ENCODE assay signal across 22 cellular contexts in the genomic region with DNA sequence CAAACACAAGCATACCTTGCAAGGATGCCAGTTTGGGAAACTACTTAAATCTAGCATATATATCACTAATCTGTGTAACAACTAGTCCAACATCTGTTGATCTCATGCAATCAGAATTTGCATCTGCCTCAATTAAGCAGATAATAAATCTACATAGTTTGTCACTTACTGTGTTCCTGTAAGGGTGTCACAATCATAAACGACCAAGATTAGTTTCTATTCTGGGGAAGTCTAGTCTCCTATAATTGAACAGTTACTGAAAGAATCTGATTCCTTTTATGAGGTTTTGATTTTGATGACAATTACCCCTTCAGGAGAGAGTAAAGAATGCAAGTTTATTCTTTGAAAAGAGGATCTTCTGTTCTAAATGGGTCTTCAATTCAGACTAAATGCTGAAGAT.
DNase-seq lines count a peak whose midpoint lies in the region; ATAC-seq and TF ChIP-seq lines count a peak whose summit lies in the region.
"Had no signal": no experiment of that assay in that cellular context is flagged by ENCODE, and none has a peak within 500 bp of the region (broad histone marks: within the 10 kb centered on the region; RNA-seq: fewer than 3 reads in every experiment).

No MANE protein-coding gene starts in this region.

- H3K27ac Mint-ChIP-seq in activated CD8-positive, alpha-beta T cell treated with anti-CD3 and anti-CD28 coated beads for 36 hours: no peak overlapping the region
- H3K27ac Mint-ChIP-seq in activated CD8-positive, alpha-beta T cell treated with anti-CD3 and anti-CD28 coated beads, Interleukin-2, amount 10 ng/mL, durations not matched to agents 7 days and 5 days: no peak overlapping the region
- no peak overlapping the region for H3K27ac Mint-ChIP-seq in stimulated activated effector memory CD8-positive, alpha-beta T cell treated with anti-CD3 and anti-CD28 coated beads, Interleukin-12 subunit alpha, Interleukin-12 subunit beta, amount 100 ng/mL, for 72 hours
- H3K27ac Mint-ChIP-seq: CD4-positive, alpha-beta memory T cell had no signal

- ATAC-seq in activated CD8-positive, alpha-beta T cell treated with anti-CD3 and anti-CD28 coated beads for 36 hours: peak; percentile 22
- ATAC-seq in activated CD8-positive, alpha-beta T cell treated with anti-CD3 and anti-CD28 coated beads, Interleukin-2, amount 10 ng/mL, durations not matched to agents 7 days and 5 days: no peak
- peak; percentile 12 for ATAC-seq in stimulated activated effector memory CD8-positive, alpha-beta T cell treated with anti-CD3 and anti-CD28 coated beads, Interleukin-12 subunit alpha, Interleukin-12 subunit beta, amount 100 ng/mL, for 72 hours
- no peak for ATAC-seq in GM21619 (IDR thresholded peaks at IDR 0.05; ENCODE audit: unreplicated experiment)
- ATAC-seq: Panc1 had no signal

- peaks cover 37% of the 10 kb centered on the region for H3K4me1 Mint-ChIP-seq in activated CD8-positive, alpha-beta T cell treated with anti-CD3 and anti-CD28 coated beads for 36 hours (ENCODE audit: low read depth)
- peaks cover 25% of the 10 kb centered on the region for H3K4me1 Mint-ChIP-seq in activated CD8-positive, alpha-beta T cell treated with anti-CD3 and anti-CD28 coated beads, Interleukin-2, amount 10 ng/mL, durations not matched to agents 7 days and 5 days (ENCODE audit: low read depth)
- peaks cover 3% of the 10 kb centered on the region for H3K4me1 Mint-ChIP-seq in stimulated activated effector memory CD8-positive, alpha-beta T cell treated with anti-CD3 and anti-CD28 coated beads, Interleukin-12 subunit alpha, Interleukin-12 subunit beta, amount 100 ng/mL, for 72 hours

- no peak overlapping the region for H3K4me3 Mint-ChIP-seq in activated CD8-positive, alpha-beta T cell treated with anti-CD3 and anti-CD28 coated beads for 36 hours
- no peak overlapping the region for H3K4me3 Mint-ChIP-seq in activated CD8-positive, alpha-beta T cell treated with anti-CD3 and anti-CD28 coated beads, Interleukin-2, amount 10 ng/mL, durations not matched to agents 7 days and 5 days
- H3K4me3 Mint-ChIP-seq in stimulated activated effector memory CD8-positive, alpha-beta T cell treated with anti-CD3 and anti-CD28 coated beads, Interleukin-12 subunit alpha, Interleukin-12 subunit beta, amount 100 ng/mL, for 72 hours: no peak overlapping the region
- H3K4me3 Mint-ChIP-seq: CD4-positive, alpha-beta memory T cell had no signal

- POLR2A ChIA-PET in activated CD8-positive, alpha-beta T cell treated with anti-CD3 and anti-CD28 coated beads for 36 hours (lab: Charles Lee): interaction anchor here (1.4 kb wide), 1 partner anchor 23 kb away, joined by 4 read pairs; no protein-coding TSS in a partner anchor
- POLR2A ChIA-PET in activated CD8-positive, alpha-beta T cell treated with anti-CD3 and anti-CD28 coated beads, Interleukin-2, amount 10 ng/mL, durations not matched to agents 7 days and 5 days (lab: Charles Lee): no interaction called here

- peaks cover under 1% of the 10 kb centered on the region for H3K36me3 Mint-ChIP-seq in activated CD8-positive, alpha-beta T cell treated with anti-CD3 and anti-CD28 coated beads for 36 hours (ENCODE audit: low read depth)
- peaks cover 15% of the 10 kb centered on the region for H3K36me3 Mint-ChIP-seq in activated CD8-positive, alpha-beta T cell treated with anti-CD3 and anti-CD28 coated beads, Interleukin-2, amount 10 ng/mL, durations not matched to agents 7 days and 5 days (ENCODE audit: low read depth)
- H3K36me3 Mint-ChIP-seq in stimulated activated effector memory CD8-positive, alpha-beta T cell treated with anti-CD3 and anti-CD28 coated beads, Interleukin-12 subunit alpha, Interleukin-12 subunit beta, amount 100 ng/mL, for 72 hours: no peaks in the 10 kb centered on the region
- H3K36me3 Mint-ChIP-seq: CD4-positive, alpha-beta memory T cell had no signal

- TF ChIP-seq CTCF in activated CD8-positive, alpha-beta T cell treated with anti-CD3 and anti-CD28 coated beads for 36 hours (IDR thresholded peaks at IDR 0.05): no peak

- CTCF ChIA-PET in activated CD8-positive, alpha-beta T cell treated with anti-CD3 and anti-CD28 coated beads for 36 hours (lab: Charles Lee): interaction anchor here (1.7 kb wide), 1 partner anchor 19 kb away, joined by 4 read pairs; no protein-coding TSS in a partner anchor
- CTCF ChIA-PET in activated CD8-positive, alpha-beta T cell treated with anti-CD3 and anti-CD28 coated beads, Interleukin-2, amount 10 ng/mL, durations not matched to agents 7 days and 5 days (lab: Charles Lee): interaction anchor here (1.0 to 1.4 kb wide), 4 partner anchors 9 to 70 kb away, joined by 3 to 6 read pairs (median 4); no protein-coding TSS in a partner anchor

- H3K9me3 Mint-ChIP-seq in activated CD8-positive, alpha-beta T cell treated with anti-CD3 and anti-CD28 coated beads for 36 hours: no peaks in the 10 kb centered on the region
- no peaks in the 10 kb centered on the region for H3K9me3 Mint-ChIP-seq in activated CD8-positive, alpha-beta T cell treated with anti-CD3 and anti-CD28 coated beads, Interleukin-2, amount 10 ng/mL, durations not matched to agents 7 days and 5 days (ENCODE audit: insufficient read depth)
- H3K9me3 Mint-ChIP-seq in stimulated activated effector memory CD8-positive, alpha-beta T cell treated with anti-CD3 and anti-CD28 coated beads, Interleukin-12 subunit alpha, Interleukin-12 subunit beta, amount 100 ng/mL, for 72 hours: no peaks in the 10 kb centered on the region
- H3K9me3 Mint-ChIP-seq: CD4-positive, alpha-beta memory T cell had no signal

- intact Hi-C loops in activated CD8-positive, alpha-beta T cell treated with anti-CD3 and anti-CD28 coated beads for 36 hours (cut with micrococcal nuclease): no loop called here

- no peaks in the 10 kb centered on the region for H3K27me3 Mint-ChIP-seq in activated CD8-positive, alpha-beta T cell treated with anti-CD3 and anti-CD28 coated beads for 36 hours
- no peaks in the 10 kb centered on the region for H3K27me3 Mint-ChIP-seq in activated CD8-positive, alpha-beta T cell treated with anti-CD3 and anti-CD28 coated beads, Interleukin-2, amount 10 ng/mL, durations not matched to agents 7 days and 5 days (ENCODE audit: low read depth)
- H3K27me3 Mint-ChIP-seq: CD4-positive, alpha-beta memory T cell had no signal

- no peak for DNase-seq in activated CD8-positive, alpha-beta T cell treated with anti-CD3 and anti-CD28 coated beads for 36 hours
- no peak for DNase-seq in activated CD8-positive, alpha-beta T cell treated with anti-CD3 and anti-CD28 coated beads, Interleukin-2, amount 10 ng/mL, durations not matched to agents 7 days and 5 days
- DNase-seq in EL (peak; percentile 51), NCI-H69 (lab: John Stamatoyannopoulos, UW) (peak; percentile 24), NK-92 (lab: John Stamatoyannopoulos, UW; ENCODE audit: unreplicated experiment) (no peak)
- no peak for DNase-seq in stimulated activated effector memory CD8-positive, alpha-beta T cell treated with anti-CD3 and anti-CD28 coated beads, Interleukin-12 subunit alpha, Interleukin-12 subunit beta, amount 100 ng/mL, for 72 hours (ENCODE audit: low spot score in 2 of 2)
- DNase-seq: AML-193; CD4-positive, alpha-beta memory T cell; COR-L47; DMS53; GDM1; H7; KBM-7; MV-4-11; NCI-H1105; NCI-H1436 treated with DMSO at 0.1 percent for 48 hours; NCI-H1930; NCI-H2107; NCI-H82; SHP77 had no signal

Comparison
In these comparisons a context has a peak if more than half of its experiments do, and no peak if none do; other contexts are left out.
1. ATAC-seq: peak in activated CD8-positive, alpha-beta T cell treated with anti-CD3 and anti-CD28 coated beads for 36 hours (single experiment) and stimulated activated effector memory CD8-positive, alpha-beta T cell treated with anti-CD3 and anti-CD28 coated beads, Interleukin-12 subunit alpha, Interleukin-12 subunit beta, amount 100 ng/mL, for 72 hours (single experiment); none in activated CD8-positive, alpha-beta T cell treated with anti-CD3 and anti-CD28 coated beads, Interleukin-2, amount 10 ng/mL, durations not matched to agents 7 days and 5 days (single experiment) and GM21619 (single experiment).
2. DNase-seq: peak in EL (single experiment) and NCI-H69 (single experiment); none in activated CD8-positive, alpha-beta T cell treated with anti-CD3 and anti-CD28 coated beads for 36 hours (single experiment), activated CD8-positive, alpha-beta T cell treated with anti-CD3 and anti-CD28 coated beads, Interleukin-2, amount 10 ng/mL, durations not matched to agents 7 days and 5 days (single experiment), stimulated activated effector memory CD8-positive, alpha-beta T cell treated with anti-CD3 and anti-CD28 coated beads, Interleukin-12 subunit alpha, Interleukin-12 subunit beta, amount 100 ng/mL, for 72 hours (0 of 2) and NK-92 (single experiment).